ENCODE assay signal across 16 cellular contexts in genomic region chr5:66842540-66842939, GRCh38.
DNase-seq lines count a peak whose midpoint lies in the region; ATAC-seq and TF ChIP-seq lines count a peak whose summit lies in the region.
"Had no signal": no experiment of that assay in that cellular context is flagged by ENCODE, and none has a peak within 500 bp of the region (broad histone marks: within the 10 kb centered on the region; RNA-seq: fewer than 3 reads in every experiment).

No MANE protein-coding gene starts in this region.

- 97% methylated on average over 2 of the region's 2 CpGs for WGBS in right cardiac atrium

- H3K9me3 Mint-ChIP-seq in activated CD4-positive, alpha-beta T cell treated with anti-CD3 and anti-CD28 coated beads, Interleukin-2, amount 10 ng/mL, durations not matched to agents 24 days and 14 days, result peaks cover 6% of the 10 kb centered on the region
- H3K9me3 Mint-ChIP-seq in CD4-positive, CD25-positive, alpha-beta regulatory T cell, result peaks cover 0 to 2% (median 0%) of the 10 kb centered on the region in 7 donors
- peaks cover 8% of the 10 kb centered on the region for H3K9me3 Mint-ChIP-seq in activated T-helper 17 cell treated with anti-CD3 and anti-CD28 coated beads, Interleukin-2, amount 50 U/mL, for 72 hours
- H3K9me3 Mint-ChIP-seq in mesothelial cell of epicardium, result peaks cover 3% of the 10 kb centered on the region

- H3K36me3 Mint-ChIP-seq in activated CD4-positive, alpha-beta T cell treated with anti-CD3 and anti-CD28 coated beads, Interleukin-2, amount 10 ng/mL, durations not matched to agents 24 days and 14 days (ENCODE audit: low read depth), result peaks cover 20% of the 10 kb centered on the region
- H3K36me3 Mint-ChIP-seq in CD4-positive, CD25-positive, alpha-beta regulatory T cell, result peaks cover 7% of the 10 kb centered on the region
- H3K36me3 Mint-ChIP-seq in activated T-helper 17 cell treated with anti-CD3 and anti-CD28 coated beads, Interleukin-2, amount 50 U/mL, for 72 hours (ENCODE audit: low read depth), result peaks cover 13% of the 10 kb centered on the region
- H3K36me3 Mint-ChIP-seq in mesothelial cell of epicardium, result no peaks in the 10 kb centered on the region

- DNase-seq in activated CD4-positive, alpha-beta T cell treated with anti-CD3 and anti-CD28 coated beads, Interleukin-2, amount 10 ng/mL, durations not matched to agents 24 days and 14 days, result no peak
- no peak for DNase-seq in activated CD4-positive, alpha-beta T cell treated with anti-CD3 and anti-CD28 coated beads for 48 hours
- peak in 1 of 3 donors; percentile 45 for DNase-seq in CD4-positive, CD25-positive, alpha-beta regulatory T cell
- DNase-seq in mesothelial cell of epicardium (ENCODE audit: low spot score in 2 of 2, unreplicated experiment in 2 of 2) (no peak), right cardiac atrium (no peak), mucosa of descending colon (no peak)
- DNase-seq: 8988T, C1 segment of cervical spinal cord, DMS153, H7, IMR-90, NCI-H1417, NCI-H1930, NCI-H510A treated with DMSO at 0.1 percent for 48 hours had no signal

- no peak overlapping the region for H3K27ac ChIP-seq in CD4-positive, CD25-positive, alpha-beta regulatory T cell (ENCODE audit: insufficient read depth, low read length, poor library complexity, severe bottlenecking)
- no peak overlapping the region for H3K27ac ChIP-seq in right cardiac atrium (ENCODE audit: low read length)

- no peak overlapping the region for H3K4me3 ChIP-seq in CD4-positive, CD25-positive, alpha-beta regulatory T cell (ENCODE audit: low read depth, low read length)
- H3K4me3 ChIP-seq in right cardiac atrium (ENCODE audit: low read length) (no peak overlapping the region), mucosa of descending colon (no peak overlapping the region)

- H3K27me3 ChIP-seq in CD4-positive, CD25-positive, alpha-beta regulatory T cell (ENCODE audit: control insufficient read depth, insufficient read depth, low read length), result no peaks in the 10 kb centered on the region
- H3K27me3 ChIP-seq in right cardiac atrium (ENCODE audit: control insufficient read depth, insufficient read depth), result no peaks in the 10 kb centered on the region

- no peak for ATAC-seq in CD4-positive, CD25-positive, alpha-beta regulatory T cell (ENCODE audit: low read depth in 2 of 2)
- no peak for ATAC-seq in activated T-helper 17 cell treated with anti-CD3 and anti-CD28 coated beads, Interleukin-2, amount 50 U/mL, for 72 hours (replicated peaks)
- ATAC-seq in right cardiac atrium (no peak), mucosa of descending colon (no peak), HG03175 (IDR thresholded peaks at IDR 0.05; ENCODE audit: unreplicated experiment) (no peak)

- H3K9me3 ChIP-seq in CD4-positive, CD25-positive, alpha-beta regulatory T cell (ENCODE audit: control insufficient read depth in 2 of 2, low read length in 2 of 2), result no peaks in the 10 kb centered on the region
- H3K9me3 ChIP-seq in right cardiac atrium (ENCODE audit: control insufficient read depth, low read length) (no peaks in the 10 kb centered on the region), mucosa of descending colon (no peaks in the 10 kb centered on the region)

- H3K27ac Mint-ChIP-seq in activated CD4-positive, alpha-beta T cell treated with anti-CD3 and anti-CD28 coated beads, Interleukin-2, amount 10 ng/mL, durations not matched to agents 24 days and 14 days, result peak overlapping the region; percentile 69
- peak overlapping the region in 2 of 3 donors; percentile 15 to 30 for H3K27ac Mint-ChIP-seq in CD4-positive, CD25-positive, alpha-beta regulatory T cell
- peak overlapping the region; percentile 34 for H3K27ac Mint-ChIP-seq in activated T-helper 17 cell treated with anti-CD3 and anti-CD28 coated beads, Interleukin-2, amount 50 U/mL, for 72 hours
- H3K27ac Mint-ChIP-seq in mesothelial cell of epicardium, result peak overlapping the region; percentile 35

- H3K4me3 Mint-ChIP-seq in activated CD4-positive, alpha-beta T cell treated with anti-CD3 and anti-CD28 coated beads, Interleukin-2, amount 10 ng/mL, durations not matched to agents 24 days and 14 days, result peak overlapping the region; percentile 59
- H3K4me3 Mint-ChIP-seq in CD4-positive, CD25-positive, alpha-beta regulatory T cell, result peak overlapping the region in 1 of 4 donors; percentile 2
- peak overlapping the region; percentile 66 for H3K4me3 Mint-ChIP-seq in activated T-helper 17 cell treated with anti-CD3 and anti-CD28 coated beads, Interleukin-2, amount 50 U/mL, for 72 hours
- no peak overlapping the region for H3K4me3 Mint-ChIP-seq in mesothelial cell of epicardium

- intact Hi-C loops in activated CD4-positive, alpha-beta T cell treated with anti-CD3 and anti-CD28 coated beads, Interleukin-2, amount 10 ng/mL, durations not matched to agents 24 days and 14 days (cut with micrococcal nuclease), result loop anchor here (2.0 to 5.0 kb wide), 3 partner anchors 14 to 365 kb away; no protein-coding TSS in a partner anchor
- intact Hi-C loops in right cardiac atrium (cut with DNase I) (no loop called here), mucosa of descending colon (cut with DNase I, micrococcal nuclease) (no loop called here)

- no peaks in the 10 kb centered on the region for H3K27me3 Mint-ChIP-seq in activated CD4-positive, alpha-beta T cell treated with anti-CD3 and anti-CD28 coated beads, Interleukin-2, amount 10 ng/mL, durations not matched to agents 24 days and 14 days
- no peaks in the 10 kb centered on the region for H3K27me3 Mint-ChIP-seq in CD4-positive, CD25-positive, alpha-beta regulatory T cell
- peaks cover 7% of the 10 kb centered on the region for H3K27me3 Mint-ChIP-seq in activated T-helper 17 cell treated with anti-CD3 and anti-CD28 coated beads, Interleukin-2, amount 50 U/mL, for 72 hours
- no peaks in the 10 kb centered on the region for H3K27me3 Mint-ChIP-seq in mesothelial cell of epicardium (ENCODE audit: low read depth)

- TF ChIP-seq CTCF in mesothelial cell of epicardium (IDR thresholded peaks at IDR 0.05; ENCODE audit: unreplicated experiment), result no peak
- TF ChIP-seq CTCF in mucosa of descending colon (IDR thresholded peaks at IDR 0.05), result no peak

- peaks cover 51% of the 10 kb centered on the region for H3K4me1 Mint-ChIP-seq in activated CD4-positive, alpha-beta T cell treated with anti-CD3 and anti-CD28 coated beads, Interleukin-2, amount 10 ng/mL, durations not matched to agents 24 days and 14 days
- peaks cover 13 to 33% (median 29%) of the 10 kb centered on the region in 4 donors for H3K4me1 Mint-ChIP-seq in CD4-positive, CD25-positive, alpha-beta regulatory T cell
- H3K4me1 Mint-ChIP-seq in activated T-helper 17 cell treated with anti-CD3 and anti-CD28 coated beads, Interleukin-2, amount 50 U/mL, for 72 hours, result peaks cover 42% of the 10 kb centered on the region
- H3K4me1 Mint-ChIP-seq in mesothelial cell of epicardium, result peaks cover 16% of the 10 kb centered on the region

- H3K36me3 ChIP-seq in CD4-positive, CD25-positive, alpha-beta regulatory T cell (ENCODE audit: control insufficient read depth, insufficient read depth, low read length), result no peaks in the 10 kb centered on the region
- H3K36me3 ChIP-seq in mucosa of descending colon (ENCODE audit: low read depth), result no peaks in the 10 kb centered on the region

- H3K4me1 ChIP-seq in CD4-positive, CD25-positive, alpha-beta regulatory T cell (ENCODE audit: control insufficient read depth, insufficient read depth, low read length, poor library complexity, severe bottlenecking), result peaks cover 18% of the 10 kb centered on the region
- H3K4me1 ChIP-seq in right cardiac atrium (ENCODE audit: control insufficient read depth, insufficient read depth, low read length) (peaks cover 3% of the 10 kb centered on the region), mucosa of descending colon (ENCODE audit: low read depth) (no peaks in the 10 kb centered on the region)
